ENCODE assay signal across 9 cellular contexts in the genomic region with DNA sequence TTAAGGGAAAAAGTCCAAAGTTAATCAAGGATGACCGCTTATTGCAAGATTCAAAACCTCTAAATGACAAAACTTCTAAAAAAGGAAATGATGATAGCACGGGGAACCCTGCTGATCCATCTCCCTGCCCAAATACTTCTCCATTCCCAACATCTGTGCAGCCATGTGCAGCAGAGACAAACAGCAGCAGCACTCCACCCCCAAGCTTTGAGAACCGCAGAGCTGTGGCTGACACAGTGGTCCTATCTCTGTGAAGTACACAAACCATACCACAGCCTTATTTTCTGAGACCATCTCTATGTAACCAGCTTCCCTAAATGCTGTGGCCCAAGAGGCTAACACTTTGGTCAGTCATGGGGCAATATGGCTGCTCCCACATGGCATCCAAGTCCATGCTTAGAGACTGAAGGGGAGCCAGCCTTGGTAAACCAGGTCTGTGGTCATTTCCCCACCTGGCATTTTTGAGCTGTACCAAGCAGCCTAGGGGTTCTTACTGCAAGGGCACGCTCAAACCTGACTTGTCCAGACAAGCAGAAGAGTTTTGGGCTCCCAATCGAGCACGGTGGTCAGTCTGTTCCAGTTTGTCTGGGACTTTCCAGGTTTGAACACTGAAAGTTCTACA. TPM values are rescaled to one million over a fixed set of nuclear protein-coding genes. Genes with fewer than 3 reads are reported as not detected.
DNase-seq lines count a peak whose midpoint lies in the region; ATAC-seq, FAIRE-seq and TF ChIP-seq lines count a peak whose summit lies in the region.
"Had no signal": no experiment of that assay in that cellular context is flagged by ENCODE, and none has a peak within 500 bp of the region (broad histone marks: within the 10 kb centered on the region; RNA-seq: fewer than 3 reads in every experiment).

No MANE protein-coding gene starts in this region.

- TF ChIP-seq CTCF in foreskin keratinocyte (conservative IDR thresholded peaks at IDR 0.05) (no peak), D721Med (IDR thresholded peaks at IDR 0.05; ENCODE audit: insufficient read depth, missing control alignments) (no peak), prostate gland (IDR thresholded peaks at IDR 0.05) (no peak)

- DNase-seq in AG20443 (ENCODE audit: low spot score): peak; percentile 17
- DNase-seq in foreskin keratinocyte: peak in 1 of 2 donors; percentile 41
- no peak for DNase-seq in D721Med (ENCODE audit: insufficient read length, low spot score)
- no peak for DNase-seq in DMS53 treated with DMSO at 0.1 percent for 48 hours (lab: John Stamatoyannopoulos, UW; ENCODE audit: unreplicated experiment)
- no peak for DNase-seq in activated T-cell treated with anti-CD3 and anti-CD28 coated beads, Interleukin-2, amount 50 U/mL, for 48 hours
- no peak for DNase-seq in prostate gland (ENCODE audit: low spot score)

- no peaks in the 10 kb centered on the region for H3K27me3 ChIP-seq in foreskin keratinocyte
- H3K27me3 ChIP-seq in prostate gland (replicated peaks; ENCODE audit: insufficient read depth): no peaks in the 10 kb centered on the region

- 76% methylated on average over 6 of the region's 6 CpGs for WGBS in prostate gland

- no peaks in the 10 kb centered on the region for H3K4me1 ChIP-seq in foreskin keratinocyte
- H3K4me1 ChIP-seq in prostate gland (replicated peaks): no peaks in the 10 kb centered on the region

- H3K27ac ChIP-seq in foreskin keratinocyte: no peak overlapping the region
- no peak overlapping the region for H3K27ac ChIP-seq in prostate gland
- H3K27ac ChIP-seq: VCaP had no signal

- H3K36me3 ChIP-seq in prostate gland: no peaks in the 10 kb centered on the region

- no peak for TF ChIP-seq POLR2A in prostate gland (IDR thresholded peaks at IDR 0.05)

- intact Hi-C loops in prostate gland (cut with DNase I): no loop called here

- ATAC-seq in GM19452 (IDR thresholded peaks at IDR 0.05; ENCODE audit: unreplicated experiment) (peak; percentile 55), HG03457 (IDR thresholded peaks at IDR 0.05; ENCODE audit: unreplicated experiment) (peak; percentile 47), foreskin keratinocyte (peak; percentile 63)

- H3K4me3 ChIP-seq in prostate gland: no peak overlapping the region

- no peak for FAIRE-seq in D721Med (lab: Jason Lieb, UNC)

- no peaks in the 10 kb centered on the region for H3K9me3 ChIP-seq in prostate gland

RNA-seq across cellular contexts. Expression of a gene that starts 17.0 kb away (rescaled TPM):
- total RNA-seq in foreskin keratinocyte: 85.0 TPM in 2 replicates
- polyA plus RNA-seq in foreskin keratinocyte: 47.1 and 59.4 TPM in 2 replicates
- 100 to 1,000 TPM in 1 of 2 donors, 10 to 100 TPM in 1; 98.6 to 126 TPM for total RNA-seq in prostate gland
